30 cellular contexts compared by ENCODE assay signal in genomic region chr10:663466-663751, GRCh38. TPM values are rescaled to one million over a fixed set of nuclear protein-coding genes. Genes with fewer than 3 reads are reported as not detected.
A peak's percentile ranks its signal among the peaks of the same experiment; 100 is the strongest.
DNase-seq lines count a peak whose midpoint lies in the region; ATAC-seq and TF ChIP-seq lines count a peak whose summit lies in the region.
"Had no signal": no experiment of that assay in that cellular context is flagged by ENCODE, and none has a peak within 500 bp of the region (broad histone marks: within the 10 kb centered on the region; RNA-seq: fewer than 3 reads in every experiment).

No MANE protein-coding gene starts in this region.

- peaks cover 0 to 73% (median 36%) of the 10 kb centered on the region in 4 donors for H3K4me1 ChIP-seq in tibial nerve
- H3K4me1 ChIP-seq in uterus: peaks cover 6% of the 10 kb centered on the region in 2 donors

- H3K4me3 ChIP-seq in tibial nerve (no peak overlapping the region), uterus (no peak overlapping the region)
- H3K4me3 ChIP-seq: colonic mucosa, GM23248, Peyer's patch, psoas muscle, stomach, upper lobe of left lung had no signal

- H3K4me1 Mint-ChIP-seq in osteocyte (ENCODE audit: unreplicated experiment): peaks cover 45% of the 10 kb centered on the region
- peaks cover 3% of the 10 kb centered on the region for H3K4me1 Mint-ChIP-seq in activated T-helper 17 cell treated with anti-CD3 and anti-CD28 coated beads, Interleukin-2, amount 50 U/mL, for 72 hours

- intact Hi-C loops in uterus (cut with DNase I; ENCODE audit: low total_unique reads): no loop called here

- DNase-seq in caudate nucleus (lab: John Stamatoyannopoulos, UW) (no peak), mesenteric fat pad (ENCODE audit: low spot score) (peak; percentile 51), osteocyte (ENCODE audit: extremely low spot score, unreplicated experiment) (peak; percentile 15), tibial nerve (ENCODE audit: low spot score in 2 of 2) (no peak), uterus (no peak)
- no peak for DNase-seq in activated CD4-positive, alpha-beta T cell treated with anti-CD3 and anti-CD28 coated beads for 48 hours
- DNase-seq: activated CD4-positive, alpha-beta T cell treated with anti-CD3 and anti-CD28 coated beads for 36 hours; activated CD8-positive, alpha-beta T cell treated with anti-CD3 and anti-CD28 coated beads, Interleukin-2, amount 10 ng/mL, durations not matched to agents 7 days and 5 days; colonic mucosa; DMS79; effector CD8-positive, alpha-beta T cell; GDM1; GM23248; IMR-90; kidney; MV-4-11; NCI-H2107; NCI-H748 treated with DMSO at 0.1 percent for 48 hours; Peyer's patch; psoas muscle; SHP77 treated with DMSO at 0.1 percent for 48 hours; stimulated activated CD4-positive, alpha-beta T cell treated with anti-CD3 and anti-CD28 coated beads, Interleukin-4, amount 100 ng/mL, for 1 hour; stomach; upper lobe of left lung had no signal

- H3K9me3 ChIP-seq in tibial nerve: no peaks in the 10 kb centered on the region
- no peaks in the 10 kb centered on the region for H3K9me3 ChIP-seq in uterus
- H3K9me3 ChIP-seq: colonic mucosa, Peyer's patch, psoas muscle, stomach, upper lobe of left lung had no signal

- no peaks in the 10 kb centered on the region for H3K36me3 ChIP-seq in tibial nerve
- H3K36me3 ChIP-seq in uterus: no peaks in the 10 kb centered on the region
- H3K36me3 ChIP-seq: colonic mucosa, Peyer's patch, stomach, upper lobe of left lung had no signal

- no peaks in the 10 kb centered on the region for H3K27me3 Mint-ChIP-seq in osteocyte (ENCODE audit: unreplicated experiment)
- peaks cover 21% of the 10 kb centered on the region for H3K27me3 Mint-ChIP-seq in activated T-helper 17 cell treated with anti-CD3 and anti-CD28 coated beads, Interleukin-2, amount 50 U/mL, for 72 hours
- H3K27me3 Mint-ChIP-seq: activated CD4-positive, alpha-beta T cell treated with anti-CD3 and anti-CD28 coated beads for 36 hours had no signal

- no peak overlapping the region for H3K27ac Mint-ChIP-seq in osteocyte (ENCODE audit: unreplicated experiment)
- H3K27ac Mint-ChIP-seq in activated T-helper 17 cell treated with anti-CD3 and anti-CD28 coated beads, Interleukin-2, amount 50 U/mL, for 72 hours: no peak overlapping the region
- H3K27ac Mint-ChIP-seq: activated CD4-positive, alpha-beta T cell treated with anti-CD3 and anti-CD28 coated beads for 36 hours; activated CD8-positive, alpha-beta T cell treated with anti-CD3 and anti-CD28 coated beads, Interleukin-2, amount 10 ng/mL, durations not matched to agents 7 days and 5 days; activated naive CD4-positive, alpha-beta T cell treated with anti-CD3 and anti-CD28 coated beads, Interleukin-2, amount 50 U/mL, for 72 hours; natural killer cell treated with Interleukin-12 subunit alpha and Interleukin-12 subunit beta and Interleukin-15 and Interleukin-18, amount 100 ng/mL, for 72 hours; T-helper 2 cell treated with Interferon-gamma antibody and Interleukin-4, amounts not matched to agents 5 μg/mL and 100 μg/mL, for 36 hours had no signal

- TF ChIP-seq POLR2A in tibial nerve (IDR thresholded peaks at IDR 0.05) (no peak), uterus (IDR thresholded peaks at IDR 0.05) (no peak)

- H3K27me3 ChIP-seq in tibial nerve: no peaks in the 10 kb centered on the region
- H3K27me3 ChIP-seq in uterus: no peaks in the 10 kb centered on the region
- H3K27me3 ChIP-seq: colonic mucosa, Peyer's patch, stomach, upper lobe of left lung had no signal

- TF ChIP-seq EP300 in tibial nerve (IDR thresholded peaks at IDR 0.05): no peak

- H3K9me3 Mint-ChIP-seq in osteocyte (ENCODE audit: unreplicated experiment): no peaks in the 10 kb centered on the region
- H3K9me3 Mint-ChIP-seq in activated T-helper 17 cell treated with anti-CD3 and anti-CD28 coated beads, Interleukin-2, amount 50 U/mL, for 72 hours: no peaks in the 10 kb centered on the region
- H3K9me3 Mint-ChIP-seq: activated naive CD4-positive, alpha-beta T cell treated with anti-CD3 and anti-CD28 coated beads, Interleukin-2, amount 50 U/mL, for 72 hours; natural killer cell treated with Interleukin-12 subunit alpha and Interleukin-12 subunit beta and Interleukin-15 and Interleukin-18, amount 100 ng/mL, for 72 hours; T-helper 2 cell treated with Interferon-gamma antibody and Interleukin-4, amounts not matched to agents 5 μg/mL and 100 μg/mL, for 36 hours had no signal

- H3K4me3 Mint-ChIP-seq in osteocyte (ENCODE audit: unreplicated experiment): no peak overlapping the region
- H3K4me3 Mint-ChIP-seq in activated T-helper 17 cell treated with anti-CD3 and anti-CD28 coated beads, Interleukin-2, amount 50 U/mL, for 72 hours: no peak overlapping the region
- H3K4me3 Mint-ChIP-seq: activated CD4-positive, alpha-beta T cell treated with anti-CD3 and anti-CD28 coated beads for 36 hours; activated CD8-positive, alpha-beta T cell treated with anti-CD3 and anti-CD28 coated beads, Interleukin-2, amount 10 ng/mL, durations not matched to agents 7 days and 5 days; T-helper 2 cell treated with Interferon-gamma antibody and Interleukin-4, amounts not matched to agents 5 μg/mL and 100 μg/mL, for 36 hours had no signal

- WGBS in tibial nerve, 2 donors: 66 to 89% methylated on average over 9 of the region's 9 CpGs

- peak overlapping the region; percentile 92 for H3K27ac ChIP-seq in caudate nucleus (ENCODE audit: low read depth, low read length)
- peak overlapping the region; percentile 37 to 86 (median 75) for H3K27ac ChIP-seq in tibial nerve
- H3K27ac ChIP-seq in uterus: no peak overlapping the region
- H3K27ac ChIP-seq: C4-2B, colonic mucosa, GM23248, psoas muscle, upper lobe of left lung had no signal

- no peak for ATAC-seq in activated T-helper 17 cell treated with anti-CD3 and anti-CD28 coated beads, Interleukin-2, amount 50 U/mL, for 72 hours (replicated peaks)
- no peak for ATAC-seq in GM19397 (IDR thresholded peaks at IDR 0.05; ENCODE audit: unreplicated experiment)
- ATAC-seq: activated CD4-positive, alpha-beta T cell treated with anti-CD3 and anti-CD28 coated beads for 36 hours; activated CD8-positive, alpha-beta T cell treated with anti-CD3 and anti-CD28 coated beads, Interleukin-2, amount 10 ng/mL, durations not matched to agents 7 days and 5 days; activated naive CD4-positive, alpha-beta T cell treated with anti-CD3 and anti-CD28 coated beads, Interleukin-2, amount 50 U/mL, for 72 hours; psoas muscle had no signal

- TF ChIP-seq CTCF in osteocyte (IDR thresholded peaks at IDR 0.05) (no peak), tibial nerve (IDR thresholded peaks at IDR 0.05) (no peak), uterus (IDR thresholded peaks at IDR 0.05) (no peak)

- no peaks in the 10 kb centered on the region for H3K36me3 Mint-ChIP-seq in osteocyte (ENCODE audit: unreplicated experiment)
- H3K36me3 Mint-ChIP-seq in activated T-helper 17 cell treated with anti-CD3 and anti-CD28 coated beads, Interleukin-2, amount 50 U/mL, for 72 hours (ENCODE audit: low read depth): no peaks in the 10 kb centered on the region
- H3K36me3 Mint-ChIP-seq: activated naive CD4-positive, alpha-beta T cell treated with anti-CD3 and anti-CD28 coated beads, Interleukin-2, amount 50 U/mL, for 72 hours; natural killer cell treated with Interleukin-12 subunit alpha and Interleukin-12 subunit beta and Interleukin-15 and Interleukin-18, amount 100 ng/mL, for 72 hours had no signal

RNA-seq across cellular contexts. Expression of gene DIP2C, which starts 26.1 kb away (rescaled TPM):
- total RNA-seq in mesenteric fat pad (38.5 TPM), osteocyte (36.8 and 36.9 TPM in 2 replicates), tibial nerve (10 to 100 TPM; 31.4 to 46.5 (median 36.0) TPM), uterus (10 to 100 TPM; 10.5 to 40.5 (median 19.5) TPM)
- 1 to 10 TPM; 1.1 to 1.9 TPM for total RNA-seq in activated T-helper 17 cell treated with anti-CD3 and anti-CD28 coated beads, Interleukin-2, amount 50 U/mL, for 72 hours

Comparison
In these comparisons a context has a peak if more than half of its experiments do, and no peak if none do; other contexts are left out.
1. DNase-seq: peak in mesenteric fat pad (single experiment) and osteocyte (single experiment); none in caudate nucleus (0 of 61), tibial nerve (0 of 2), uterus (0 of 2) and activated CD4-positive, alpha-beta T cell treated with anti-CD3 and anti-CD28 coated beads for 48 hours (single experiment).
2. H3K27ac ChIP-seq: peak in caudate nucleus (single experiment) and tibial nerve (4 of 4); none in uterus (0 of 2).